ENCODE assay signal across 5 cellular contexts in the genomic region with DNA sequence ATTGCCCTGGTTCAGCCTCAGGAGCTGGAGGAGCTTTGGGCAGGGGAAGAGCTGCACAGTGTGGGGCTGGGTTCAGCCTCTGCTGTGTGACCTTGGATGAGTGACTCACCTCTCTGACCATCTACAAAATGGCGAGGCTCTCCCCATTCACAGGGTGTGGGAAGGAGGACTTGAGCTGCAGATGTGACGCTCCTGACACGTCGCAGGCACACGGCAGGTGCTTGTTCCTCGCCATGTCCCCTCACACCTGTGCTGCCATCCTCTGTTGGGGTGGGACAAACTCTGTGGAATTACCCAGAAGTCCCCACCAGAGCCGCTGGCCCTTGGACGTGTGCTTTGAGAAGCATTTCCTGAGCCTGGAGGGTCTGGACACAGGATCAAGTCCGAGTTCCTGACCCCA. TPM values are rescaled to one million over a fixed set of nuclear protein-coding genes. Genes with fewer than 3 reads are reported as not detected.
DNase-seq lines count a peak whose midpoint lies in the region; FAIRE-seq and TF ChIP-seq lines count a peak whose summit lies in the region.
"Not testable (repeated sequence)": the region's sequence is repeated elsewhere in the genome, so short reads cannot be mapped to it uniquely, and the experiment has no call there.
"Had no signal": no experiment of that assay in that cellular context is flagged by ENCODE, and none has a peak within 500 bp of the region (broad histone marks: within the 10 kb centered on the region; RNA-seq: fewer than 3 reads in every experiment).

No MANE protein-coding gene starts in this region.

- not testable (repeated sequence) for H4K91ac ChIP-seq in H1 (replicated peaks; ENCODE audit: insufficient read length, low read length)

- TF ChIP-seq POLR2A in H1 (IDR thresholded peaks at IDR 0.05; ENCODE audit: control extremely low read depth in 1 of 2, low read depth in 2 of 2, low read length in 2 of 2) = not testable (repeated sequence)

- FAIRE-seq in H1 (lab: Jason Lieb, UNC) = peak; percentile 13

- not testable (repeated sequence) for DNase-seq in H1 (ENCODE audit: low read depth in 1 of 2, low spot score in 2 of 2)

- H3K9ac ChIP-seq in H1 (replicated peaks in 1 of 4; ENCODE audit: extremely low read depth in 1 of 4, low read depth in 3 of 4, low read length in 3 of 4) = not testable (repeated sequence)
- H3K9ac ChIP-seq in stomach smooth muscle (ENCODE audit: low read length in 2 of 2) = peak overlapping the region in 1 of 2 donors; percentile 95

- H3K27me3 ChIP-seq in H1 (replicated peaks in 1 of 4; ENCODE audit: control insufficient read depth in 3 of 4, extremely low read depth in 1 of 4, insufficient read depth in 3 of 4, low read length in 3 of 4); stomach smooth muscle (ENCODE audit: control insufficient read depth in 1 of 2, insufficient read depth in 2 of 2, low read length in 2 of 2): not testable (repeated sequence)

- H3K18ac ChIP-seq in H1 (ENCODE audit: extremely low read depth, low read length) = not testable (repeated sequence)

- not testable (repeated sequence) for H3K36me3 ChIP-seq in H1 (ENCODE audit: control insufficient read depth in 2 of 4, insufficient read depth in 4 of 4, low read length in 3 of 4); stomach smooth muscle (ENCODE audit: control insufficient read depth in 2 of 2, insufficient read depth in 2 of 2, low read length in 2 of 2)

- not testable (repeated sequence) for H3K9me3 ChIP-seq in H1 (ENCODE audit: insufficient read depth in 2 of 2, low read depth in 1 of 2, low read length in 1 of 2); stomach smooth muscle (ENCODE audit: control insufficient read depth in 2 of 2, low read length in 2 of 2)

- not testable (repeated sequence) for H2BK5ac ChIP-seq in H1 (ENCODE audit: low read depth, low read length)

- H3K4me1 ChIP-seq in H1 (replicated peaks in 1 of 4; ENCODE audit: control insufficient read depth in 3 of 4, insufficient read depth in 4 of 4, low read length in 3 of 4) (peaks cover 0 to 19% (median 8%) of the 10 kb centered on the region in 4 experiments; a peak in 5 of 7 replicates), stomach smooth muscle (ENCODE audit: control insufficient read depth, insufficient read depth, low read length) (peaks cover 64% of the 10 kb centered on the region)

- H2AK5ac ChIP-seq in H1 (ENCODE audit: low read depth, low read length) = not testable (repeated sequence)

- not testable (repeated sequence) for H3K23me2 ChIP-seq in H1 (ENCODE audit: low read depth, low read length)

- H3K27ac ChIP-seq in H1 (ENCODE audit: low read depth, low read length) = not testable (repeated sequence)
- peak overlapping the region; percentile 98 for H3K27ac ChIP-seq in stomach smooth muscle (ENCODE audit: low read length)

- H3K4me3 ChIP-seq in H1 (ENCODE audit: extremely low read depth in 1 of 4, insufficient read depth in 2 of 4, low read depth in 3 of 4, low read length in 4 of 4); stomach smooth muscle (ENCODE audit: low read length in 2 of 2): not testable (repeated sequence)

- 82% methylated on average over 9 of the region's 9 CpGs; no CpG with 5 or more reads in 1 of the 2 experiments for WGBS in H1 (ENCODE audit: extremely low coverage in 1 of 2, insufficient coverage in 1 of 2, insufficient read length in 1 of 2, insufficient replicate concordance in 2 of 2, low coverage in 1 of 2, low lambda C conversion rate in 2 of 2, missing lambda C conversion rate in 1 of 2), 2 experiments

- H3K4me2 ChIP-seq in H1 (ENCODE audit: insufficient read depth in 1 of 2, low read depth in 2 of 2, low read length in 2 of 2) = not testable (repeated sequence)

- POLR2A ChIA-PET in H1 (lab: Charles Lee; ENCODE audit: partially characterized antibody) = not testable (repeated sequence)

- H2BK15ac ChIP-seq in H1 (ENCODE audit: low read length) = not testable (repeated sequence)

- not testable (repeated sequence) for H4K8ac ChIP-seq in H1 (ENCODE audit: extremely low read depth, insufficient read depth, low read length)

- not testable (repeated sequence) for H3K14ac ChIP-seq in H1 (ENCODE audit: insufficient read length)

- CTCF ChIA-PET in H1 (lab: Charles Lee; ENCODE audit: partially characterized antibody) = interaction anchor here (1.3 to 6.7 kb wide), 4 partner anchors 11 to 600 kb away, joined by 3 to 74 read pairs (median 27); no protein-coding TSS in a partner anchor

- H2BK20ac ChIP-seq in H1 (ENCODE audit: low read length) = not testable (repeated sequence)

- not testable (repeated sequence) for TF ChIP-seq RAD21 in H1 (IDR thresholded peaks at IDR 0.05 in 1 of 2, conservative IDR thresholded peaks at IDR 0.05 in 1 of 2; ENCODE audit: low read depth in 2 of 2, low read length in 2 of 2)

- TF ChIP-seq EP300 in H1 (IDR thresholded peaks at IDR 0.05; ENCODE audit: borderline replicate concordance in 1 of 2, low read depth in 2 of 2, low read length in 2 of 2) = not testable (repeated sequence)

- H3K79me1 ChIP-seq in H1 (ENCODE audit: low read depth, low read length) = not testable (repeated sequence)

- TF ChIP-seq CTCF in H1 (IDR thresholded peaks at IDR 0.05; ENCODE audit: control extremely low read depth in 1 of 3, insufficient read depth in 1 of 3, low read depth in 1 of 3, low read length in 3 of 3) = not testable (repeated sequence)

- not testable (repeated sequence) for H2AFZ ChIP-seq in H1 (ENCODE audit: low read length)

- not testable (repeated sequence) for H4K20me1 ChIP-seq in H1 (replicated peaks in 1 of 2; ENCODE audit: control insufficient read depth in 1 of 2, insufficient read depth in 2 of 2, low read length in 2 of 2)

- H3K79me2 ChIP-seq in H1 (ENCODE audit: control insufficient read depth in 1 of 2, insufficient read depth in 2 of 2, low read length in 2 of 2) = not testable (repeated sequence)

- not testable (repeated sequence) for H2BK12ac ChIP-seq in H1 (ENCODE audit: low read depth, low read length)

- H4K5ac ChIP-seq in H1 (ENCODE audit: insufficient read length, low read depth, low read length) = not testable (repeated sequence)

- not testable (repeated sequence) for H3K23ac ChIP-seq in H1 (ENCODE audit: insufficient read length)

- H3K4ac ChIP-seq in H1 (replicated peaks; ENCODE audit: insufficient read length, low read depth, low read length) = not testable (repeated sequence)

- H2BK120ac ChIP-seq in H1 (replicated peaks; ENCODE audit: low read depth, low read length) = not testable (repeated sequence)

- H3K56ac ChIP-seq in H1 (replicated peaks; ENCODE audit: insufficient read length, low read depth, low read length) = not testable (repeated sequence)

RNA-seq across cellular contexts. Expression of a gene that starts 1.0 kb away (rescaled TPM):
- 0.95 and 1.3 TPM in 2 replicates for total RNA-seq in H1 (2021; fragmentation: NEBNext Ultra II Directional; extraction: Animal tissue kit (Norgen Biotek cat#: 25700))
- polyA plus RNA-seq in H1 (2011; rRNA removed) = 2.0 and 3.9 TPM in 2 replicates
- 2.8 TPM for polyA plus RNA-seq in H1 (2011; cell fraction: cytosol; rRNA removed)
- 22.4 TPM for polyA plus RNA-seq in H1 (2011; cell fraction: nucleus; rRNA removed)
- polyA plus RNA-seq in H1 (2012, experiment 1 of 2) = 0.77 to 2.4 TPM (median 0.99 TPM) in 4 replicates
- polyA plus RNA-seq in H1 (2012, experiment 2 of 2) = 0.42 TPM
- polyA plus RNA-seq in H1 (2013, experiment 1 of 2) = 1.6 TPM
- polyA plus RNA-seq in H1 (2013, experiment 2 of 2) = 1.5 TPM
- 0.80 and 1.0 TPM in 2 replicates for polyA minus RNA-seq in H1 (2011; rRNA and poly(A)+ RNA removed)
- polyA minus RNA-seq in H1 (2011; cell fraction: cytosol; rRNA and poly(A)+ RNA removed) = not detected
- polyA minus RNA-seq in H1 (2011; cell fraction: nucleus; rRNA and poly(A)+ RNA removed) = 2.7 TPM
- total RNA-seq: activated CD8-positive, alpha-beta T cell treated with anti-CD3 and anti-CD28 coated beads, Interleukin-2, amount 10 ng/mL, durations not matched to agents 7 days and 5 days; activated T-helper 2 cell treated with anti-CD3 and anti-CD28 coated beads, Interferon-gamma antibody, Interleukin-2, Interleukin-4, amounts not matched to agents 10 μg/mL and 5 μg/mL and 100 μg/mL, durations not matched to agents 14 hours and 24 hours and 36 hours had no signal

RNA-seq across cellular contexts. Expression of a gene that starts 3.0 kb away (rescaled TPM):
- total RNA-seq in H1 (2021; fragmentation: NEBNext Ultra II Directional; extraction: Animal tissue kit (Norgen Biotek cat#: 25700)) = not detected in 2 replicates
- 0.19 TPM in 1 of 2 replicates, not detected in the other for polyA plus RNA-seq in H1 (2011; rRNA removed)
- polyA plus RNA-seq in H1 (2011; cell fraction: cytosol; rRNA removed) = 0.14 TPM
- 0.54 TPM for polyA plus RNA-seq in H1 (2011; cell fraction: nucleus; rRNA removed)
- 0.13 to 0.64 TPM (median 0.33 TPM) in 4 replicates for polyA plus RNA-seq in H1 (2012, experiment 1 of 2)
- polyA plus RNA-seq in H1 (2012, experiment 2 of 2) = not detected
- polyA plus RNA-seq in H1 (2013, experiment 1 of 2) = 0.04 TPM
- 0.02 TPM for polyA plus RNA-seq in H1 (2013, experiment 2 of 2)
- not detected in 2 replicates for polyA minus RNA-seq in H1 (2011; rRNA and poly(A)+ RNA removed)
- not detected for polyA minus RNA-seq in H1 (2011; cell fraction: cytosol; rRNA and poly(A)+ RNA removed)
- polyA minus RNA-seq in H1 (2011; cell fraction: nucleus; rRNA and poly(A)+ RNA removed) = 0.20 TPM
- total RNA-seq: activated CD8-positive, alpha-beta T cell treated with anti-CD3 and anti-CD28 coated beads, Interleukin-2, amount 10 ng/mL, durations not matched to agents 7 days and 5 days; activated T-helper 2 cell treated with anti-CD3 and anti-CD28 coated beads, Interferon-gamma antibody, Interleukin-2, Interleukin-4, amounts not matched to agents 10 μg/mL and 5 μg/mL and 100 μg/mL, durations not matched to agents 14 hours and 24 hours and 36 hours had no signal

RNA-seq across cellular contexts. Expression of a gene that starts 16.8 kb away (rescaled TPM):
- not detected in 2 replicates for total RNA-seq in H1 (2021; fragmentation: NEBNext Ultra II Directional; extraction: Animal tissue kit (Norgen Biotek cat#: 25700))
- polyA plus RNA-seq in H1 (2011; rRNA removed) = not detected in 2 replicates
- polyA plus RNA-seq in H1 (2011; cell fraction: cytosol; rRNA removed) = not detected
- not detected for polyA plus RNA-seq in H1 (2011; cell fraction: nucleus; rRNA removed)
- not detected in 4 replicates for polyA plus RNA-seq in H1 (2012, experiment 1 of 2)
- polyA plus RNA-seq in H1 (2012, experiment 2 of 2) = not detected
- polyA plus RNA-seq in H1 (2013, experiment 1 of 2) = not detected
- 0.02 TPM for polyA plus RNA-seq in H1 (2013, experiment 2 of 2)
- polyA minus RNA-seq in H1 (2011; rRNA and poly(A)+ RNA removed) = not detected in 2 replicates
- not detected for polyA minus RNA-seq in H1 (2011; cell fraction: cytosol; rRNA and poly(A)+ RNA removed)
- not detected for polyA minus RNA-seq in H1 (2011; cell fraction: nucleus; rRNA and poly(A)+ RNA removed)
- total RNA-seq: activated CD8-positive, alpha-beta T cell treated with anti-CD3 and anti-CD28 coated beads, Interleukin-2, amount 10 ng/mL, durations not matched to agents 7 days and 5 days; activated T-helper 2 cell treated with anti-CD3 and anti-CD28 coated beads, Interferon-gamma antibody, Interleukin-2, Interleukin-4, amounts not matched to agents 10 μg/mL and 5 μg/mL and 100 μg/mL, durations not matched to agents 14 hours and 24 hours and 36 hours; ureter had no signal

RNA-seq across cellular contexts. Expression of a gene that starts 22.7 kb away (rescaled TPM):
- 1.2 and 1.4 TPM in 2 replicates for total RNA-seq in H1 (2021; fragmentation: NEBNext Ultra II Directional; extraction: Animal tissue kit (Norgen Biotek cat#: 25700))
- 3.5 and 5.7 TPM in 2 replicates for polyA plus RNA-seq in H1 (2011; rRNA removed)
- 4.0 TPM for polyA plus RNA-seq in H1 (2011; cell fraction: cytosol; rRNA removed)
- polyA plus RNA-seq in H1 (2011; cell fraction: nucleus; rRNA removed) = 14.0 TPM
- polyA plus RNA-seq in H1 (2012, experiment 1 of 2) = 1.8 to 3.3 TPM (median 2.4 TPM) in 4 replicates
- polyA plus RNA-seq in H1 (2012, experiment 2 of 2) = 1.6 TPM
- polyA plus RNA-seq in H1 (2013, experiment 1 of 2) = 2.6 TPM
- 2.0 TPM for polyA plus RNA-seq in H1 (2013, experiment 2 of 2)
- polyA minus RNA-seq in H1 (2011; rRNA and poly(A)+ RNA removed) = 1.4 and 3.3 TPM in 2 replicates
- polyA minus RNA-seq in H1 (2011; cell fraction: cytosol; rRNA and poly(A)+ RNA removed) = 1.8 TPM
- 2.1 TPM for polyA minus RNA-seq in H1 (2011; cell fraction: nucleus; rRNA and poly(A)+ RNA removed)
- total RNA-seq: activated CD8-positive, alpha-beta T cell treated with anti-CD3 and anti-CD28 coated beads, Interleukin-2, amount 10 ng/mL, durations not matched to agents 7 days and 5 days; activated T-helper 2 cell treated with anti-CD3 and anti-CD28 coated beads, Interferon-gamma antibody, Interleukin-2, Interleukin-4, amounts not matched to agents 10 μg/mL and 5 μg/mL and 100 μg/mL, durations not matched to agents 14 hours and 24 hours and 36 hours had no signal

RNA-seq across cellular contexts. Expression of a gene that starts 45.0 kb away (rescaled TPM):
- total RNA-seq in H1 (2021; fragmentation: NEBNext Ultra II Directional; extraction: Animal tissue kit (Norgen Biotek cat#: 25700)) = 24.3 and 24.7 TPM in 2 replicates
- polyA plus RNA-seq in H1 (2011; rRNA removed) = 36.2 and 58.6 TPM in 2 replicates
- polyA plus RNA-seq in H1 (2011; cell fraction: cytosol; rRNA removed) = 44.4 TPM
- 137 TPM for polyA plus RNA-seq in H1 (2011; cell fraction: nucleus; rRNA removed)
- polyA plus RNA-seq in H1 (2012, experiment 1 of 2) = 14.4 to 31.6 TPM (median 26.8 TPM) in 4 replicates
- 25.5 TPM for polyA plus RNA-seq in H1 (2012, experiment 2 of 2)
- polyA plus RNA-seq in H1 (2013, experiment 1 of 2) = 17.0 TPM
- 16.2 TPM for polyA plus RNA-seq in H1 (2013, experiment 2 of 2)
- 27.1 and 35.6 TPM in 2 replicates for polyA minus RNA-seq in H1 (2011; rRNA and poly(A)+ RNA removed)
- 20.1 TPM for polyA minus RNA-seq in H1 (2011; cell fraction: cytosol; rRNA and poly(A)+ RNA removed)
- polyA minus RNA-seq in H1 (2011; cell fraction: nucleus; rRNA and poly(A)+ RNA removed) = 32.4 TPM
